Comparison of ENCODE assay signal across 33 cellular contexts in the genomic region with DNA sequence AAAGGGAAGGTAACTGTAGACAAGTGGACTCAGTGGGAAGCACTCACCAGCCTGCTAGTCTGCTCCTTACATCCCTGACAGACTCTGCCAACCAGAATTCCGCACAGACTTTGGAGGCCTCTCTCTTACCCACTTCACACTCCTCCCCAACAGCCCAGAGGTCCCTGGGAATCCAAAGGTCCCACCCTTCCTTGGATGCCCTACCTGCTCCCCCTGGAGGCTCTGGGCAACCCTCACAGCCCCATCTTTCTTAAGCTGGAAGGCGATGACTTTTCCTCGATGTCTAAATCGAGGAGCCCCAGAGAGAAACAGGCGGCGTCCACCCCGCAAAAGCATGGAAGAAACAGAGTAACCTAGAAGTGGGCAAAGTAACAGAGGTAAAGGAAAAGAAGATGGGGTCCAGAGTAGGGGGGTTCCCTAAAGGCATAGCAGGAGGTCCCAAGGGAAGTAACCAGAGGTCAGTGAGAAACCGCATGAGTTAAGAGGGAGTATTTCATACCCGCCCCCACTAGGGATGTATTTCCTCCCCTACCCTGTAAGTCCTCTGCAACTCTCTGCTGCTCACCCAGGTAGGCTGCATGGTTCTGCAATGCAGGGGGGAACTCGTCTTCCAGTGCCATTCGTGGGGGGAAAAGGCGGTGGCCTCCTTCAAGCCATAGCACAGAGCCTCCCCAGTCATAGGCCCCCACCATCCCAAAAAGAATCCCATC. TPM values are rescaled to one million over a fixed set of nuclear protein-coding genes. Genes with fewer than 3 reads are reported as not detected.
DNase-seq lines count a peak whose midpoint lies in the region; ATAC-seq, FAIRE-seq and TF ChIP-seq lines count a peak whose summit lies in the region.
"Had no signal": no experiment of that assay in that cellular context is flagged by ENCODE, and none has a peak within 500 bp of the region (broad histone marks: within the 10 kb centered on the region; RNA-seq: fewer than 3 reads in every experiment).

No MANE protein-coding gene starts in this region.

- ATAC-seq in SK-N-SH treated with all-trans-retinoic acid at 6 μM for 48 hours (peak; percentile 54; the same call in 2 of the 3 replicates), GM18511 (IDR thresholded peaks at IDR 0.05; ENCODE audit: unreplicated experiment) (no peak), HG02678 (IDR thresholded peaks at IDR 0.05; ENCODE audit: unreplicated experiment) (no peak)
- ATAC-seq: effector memory CD8-positive, alpha-beta T cell; heart right ventricle; left ventricle myocardium superior; stimulated activated naive B cell treated with anti-CD40 and anti-IgM and Interleukin-4, amounts not matched to agents 10 μg/mL and 1 μg/mL and 100 μg/mL, for 72 hours had no signal

- no peaks in the 10 kb centered on the region for H4K20me1 ChIP-seq in SK-N-SH (ENCODE audit: insufficient read depth)

- H2AFZ ChIP-seq in SK-N-SH (ENCODE audit: low read depth) = no peak overlapping the region

- H3K27me3 ChIP-seq in SK-N-SH (ENCODE audit: insufficient read depth) = no peaks in the 10 kb centered on the region
- no peaks in the 10 kb centered on the region for H3K27me3 ChIP-seq in WERI-Rb-1 (ENCODE audit: insufficient read depth, low read depth, severe bottlenecking)
- H3K27me3 ChIP-seq: heart right ventricle, neutrophil, Peyer's patch had no signal

- no peaks in the 10 kb centered on the region for H3K9me3 ChIP-seq in SK-N-SH
- no peaks in the 10 kb centered on the region for H3K9me3 ChIP-seq in WERI-Rb-1 (ENCODE audit: severe bottlenecking)
- H3K9me3 ChIP-seq: heart right ventricle, neutrophil, Peyer's patch, prostate gland had no signal

- no peak overlapping the region for H3K4me3 ChIP-seq in SK-N-SH (ENCODE audit: low read depth in 2 of 2, low read length in 1 of 2)
- no peak overlapping the region for H3K4me3 ChIP-seq in WERI-Rb-1 (ENCODE audit: low read depth, low read length)
- no peak overlapping the region for H3K4me3 ChIP-seq in epithelial cell of proximal tubule (ENCODE audit: low read depth, low read length)
- H3K4me3 ChIP-seq: heart right ventricle, Peyer's patch, prostate gland had no signal

- H3K36me3 ChIP-seq in SK-N-SH (replicated peaks in 1 of 2; ENCODE audit: control insufficient read depth in 1 of 2, insufficient read depth in 2 of 2, low read length in 1 of 2) = no peaks in the 10 kb centered on the region
- no peaks in the 10 kb centered on the region for H3K36me3 ChIP-seq in WERI-Rb-1
- H3K36me3 ChIP-seq: neutrophil, Peyer's patch, prostate gland had no signal

- 94% methylated on average over 12 of the region's 12 CpGs for WGBS in SK-N-SH (ENCODE audit: low lambda C conversion rate)

- H3K79me2 ChIP-seq in SK-N-SH (ENCODE audit: insufficient read depth) = no peaks in the 10 kb centered on the region

- no peak for TF ChIP-seq RAD21 in SK-N-SH (IDR thresholded peaks at IDR 0.05; ENCODE audit: low read length)

- CTCF ChIA-PET in SK-N-SH (lab: Yijun Ruan, JAX) = interaction anchor here (1.0 to 1.6 kb wide), 2 partner anchors 8 to 10 kb away, joined by 4 to 11 read pairs; a partner anchor contains a TSS

- H3K4me1 ChIP-seq in SK-N-SH (ENCODE audit: control insufficient read depth in 1 of 2, insufficient read depth in 2 of 2, low read depth in 1 of 2, low read length in 1 of 2) = no peaks in the 10 kb centered on the region
- H3K4me1 ChIP-seq: heart right ventricle, Peyer's patch, prostate gland had no signal

- no peak; the same call in 1 of the 2 replicates for TF ChIP-seq CTCF in SK-N-SH (IDR thresholded peaks at IDR 0.05)
- TF ChIP-seq CTCF in WERI-Rb-1 (IDR thresholded peaks at IDR 0.05; ENCODE audit: low read depth, low read length) = peak; percentile 32; the same call in 1 of the 2 replicates
- TF ChIP-seq CTCF in epithelial cell of proximal tubule (conservative IDR thresholded peaks at IDR 0.05; ENCODE audit: low read depth, low read length) = peak; percentile 16

- POLR2A ChIA-PET in SK-N-SH (lab: Yijun Ruan, JAX) = no interaction called here

- DNase-seq in SK-N-SH = no peak
- DNase-seq in WERI-Rb-1 = no peak
- DNase-seq in epithelial cell of proximal tubule (ENCODE audit: low read depth) = no peak
- DNase-seq in ureter (ENCODE audit: low spot score) = peak; percentile 17
- DNase-seq in frontal cortex (ENCODE audit: low spot score in 2 of 2) = no peak
- DNase-seq: 8988T; activated B cell treated with CpG ODN at 0.5 μM for 24 hours; activated CD4-positive, alpha-beta T cell treated with anti-CD3 and anti-CD28 coated beads, Interleukin-2, amount 10 ng/mL, durations not matched to agents 7 days and 5 days; activated effector memory CD4-positive, alpha-beta T cell treated with anti-CD3 and anti-CD28 coated beads, Interleukin-2, amount 50 U/mL, for 16 hours; activated naive CD8-positive, alpha-beta T cell treated with anti-CD3 and anti-CD28 coated beads, Interleukin-2, amount 10 ng/mL, durations not matched to agents 7 days and 5 days; activated T-cell treated with anti-CD3 and anti-CD28 coated beads, Interleukin-2, amount 50 U/mL, for 1 hour; aorta; central memory CD4-positive, alpha-beta T cell; cortex of kidney; DND-41; effector memory CD8-positive, alpha-beta T cell; GF-D8; heart right ventricle; kidney; left ventricle myocardium superior; NCI-H1417 treated with DMSO at 0.1 percent for 48 hours; NCI-H2081; NCI-H526 treated with DMSO at 0.1 percent for 48 hours; Peyer's patch; SIG-M5; stimulated activated CD4-positive, alpha-beta T cell treated with anti-CD3 and anti-CD28 coated beads, Interleukin-15, amount 100 ng/mL, for 24 hours; stimulated activated naive B cell treated with anti-CD40 and anti-IgM and Interleukin-4, amounts not matched to agents 10 μg/mL and 1 μg/mL and 100 μg/mL, for 72 hours had no signal

- no peak overlapping the region for H3K9ac ChIP-seq in SK-N-SH

- no peak for FAIRE-seq in frontal cortex (lab: Jason Lieb, UNC)
- FAIRE-seq: kidney had no signal

- TF ChIP-seq EP300 in SK-N-SH (IDR thresholded peaks at IDR 0.05; ENCODE audit: borderline replicate concordance in 1 of 2, low read depth in 1 of 2, low read length in 1 of 2) = no peak

- no peak overlapping the region for H3K27ac ChIP-seq in SK-N-SH (ENCODE audit: low read depth in 2 of 2, low read length in 1 of 2)
- no peak overlapping the region for H3K27ac ChIP-seq in WERI-Rb-1
- H3K27ac ChIP-seq: heart right ventricle, HL-60, neutrophil, Peyer's patch, prostate gland had no signal

- no peaks in the 10 kb centered on the region for H3F3A ChIP-seq in SK-N-SH (replicated peaks; ENCODE audit: insufficient read depth)

- H3K4me2 ChIP-seq in SK-N-SH = no peak overlapping the region

- H3K9me2 ChIP-seq in SK-N-SH = no peaks in the 10 kb centered on the region

TF ChIP-seq in SK-N-SH treated with all-trans-retinoic acid at 6 μM for 48 hours, 23 proteins besides CTCF, POLR2A, EP300 and RAD21:
- no peak for TF ChIP-seq ZNF565 (CRISPR knock-in tag; conservative IDR thresholded peaks at IDR 0.05; ENCODE audit: low read depth)
- no peak for TF ChIP-seq ZNF70 (CRISPR knock-in tag; IDR thresholded peaks at IDR 0.05)
TF ChIP-seq in SK-N-SH treated with all-trans-retinoic acid at 6 μM for 48 hours: peak in this region for 0.

TF ChIP-seq in SK-N-SH, 30 proteins besides CTCF, POLR2A, EP300 and RAD21 (continues in another document):
- TF ChIP-seq, protein P1, sequence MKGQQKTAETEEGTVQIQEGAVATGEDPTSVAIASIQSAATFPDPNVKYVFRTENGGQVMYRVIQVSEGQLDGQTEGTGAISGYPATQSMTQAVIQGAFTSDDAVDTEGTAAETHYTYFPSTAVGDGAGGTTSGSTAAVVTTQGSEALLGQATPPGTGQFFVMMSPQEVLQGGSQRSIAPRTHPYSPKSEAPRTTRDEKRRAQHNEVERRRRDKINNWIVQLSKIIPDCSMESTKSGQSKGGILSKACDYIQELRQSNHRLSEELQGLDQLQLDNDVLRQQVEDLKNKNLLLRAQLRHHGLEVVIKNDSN (IDR thresholded peaks at IDR 0.05; ENCODE audit: borderline replicate concordance, low read depth) = no peak
- TF ChIP-seq NRF1 (IDR thresholded peaks at IDR 0.05; ENCODE audit: low read depth, low read length) = no peak
- no peak for TF ChIP-seq FOXJ3 (CRISPR knock-in tag; IDR thresholded peaks at IDR 0.05)
- TF ChIP-seq MXI1 (IDR thresholded peaks at IDR 0.05; ENCODE audit: low read depth, low read length) = no peak
- no peak for TF ChIP-seq GABPA (IDR thresholded peaks at IDR 0.05; ENCODE audit: low read depth)

RNA-seq across cellular contexts. Expression of a gene that starts 8.4 kb away (rescaled TPM):
- 2.1 and 2.6 TPM in 2 replicates for polyA plus RNA-seq in SK-N-SH (2012; rRNA removed)
- 0.70 and 1.0 TPM in 2 replicates for polyA plus RNA-seq in SK-N-SH (2012; cell fraction: cytosol; rRNA removed)
- 12.8 and 13.2 TPM in 2 replicates for polyA plus RNA-seq in SK-N-SH (2012; cell fraction: nucleus; rRNA removed)
- total RNA-seq in epithelial cell of proximal tubule (0.14 and 0.17 TPM in 2 replicates), ureter (19.2 TPM), frontal cortex (0.82 TPM)

RNA-seq across cellular contexts. Expression of a gene that starts 15.8 kb away (rescaled TPM):
- 0.05 and 0.08 TPM in 2 replicates for polyA plus RNA-seq in SK-N-SH (2012; rRNA removed)
- 0.05 and 0.07 TPM in 2 replicates for polyA plus RNA-seq in SK-N-SH (2012; cell fraction: cytosol; rRNA removed)
- 0.10 and 0.11 TPM in 2 replicates for polyA plus RNA-seq in SK-N-SH (2012; cell fraction: nucleus; rRNA removed)
- 0.36 and 1.6 TPM in 2 replicates for total RNA-seq in epithelial cell of proximal tubule
- 4.2 TPM for total RNA-seq in ureter
- 0.82 TPM for total RNA-seq in frontal cortex
- total RNA-seq: activated B cell treated with CpG ODN at 0.5 μM for 24 hours had no signal

RNA-seq across cellular contexts. Expression of a gene that starts 17.1 kb away (rescaled TPM):
- 26.1 and 34.5 TPM in 2 replicates for polyA plus RNA-seq in SK-N-SH (2012; rRNA removed)
- 31.8 and 32.7 TPM in 2 replicates for polyA plus RNA-seq in SK-N-SH (2012; cell fraction: cytosol; rRNA removed)
- 17.8 and 27.8 TPM in 2 replicates for polyA plus RNA-seq in SK-N-SH (2012; cell fraction: nucleus; rRNA removed)
- 19.8 and 24.7 TPM in 2 replicates for total RNA-seq in epithelial cell of proximal tubule
- total RNA-seq in ureter = 44.2 TPM
- 35.5 TPM for total RNA-seq in frontal cortex

RNA-seq across cellular contexts. Expression of a gene that starts 25.8 kb away (rescaled TPM):
- 236 TPM in 2 replicates for polyA plus RNA-seq in SK-N-SH (2012; rRNA removed)
- polyA plus RNA-seq in SK-N-SH (2012; cell fraction: cytosol; rRNA removed) = 306 and 395 TPM in 2 replicates
- 80.7 and 82.7 TPM in 2 replicates for polyA plus RNA-seq in SK-N-SH (2012; cell fraction: nucleus; rRNA removed)
- 228 and 360 TPM in 2 replicates for total RNA-seq in epithelial cell of proximal tubule
- total RNA-seq in ureter = 141 TPM
- total RNA-seq in frontal cortex = 81.1 TPM

RNA-seq across cellular contexts. Expression of a gene that starts 42.6 kb away (rescaled TPM):
- polyA plus RNA-seq in SK-N-SH (2012; rRNA removed) = 35.5 and 39.1 TPM in 2 replicates
- 16.1 and 18.8 TPM in 2 replicates for polyA plus RNA-seq in SK-N-SH (2012; cell fraction: cytosol; rRNA removed)
- polyA plus RNA-seq in SK-N-SH (2012; cell fraction: nucleus; rRNA removed) = 157 and 192 TPM in 2 replicates
- total RNA-seq in epithelial cell of proximal tubule (17.8 and 27.8 TPM in 2 replicates), ureter (70.4 TPM), frontal cortex (6.1 TPM)

Comparison
In these comparisons a context has a peak if more than half of its experiments do, and no peak if none do; other contexts are left out.
1. RNA of a gene that starts 8.4 kb away (total RNA-seq): 19.2 TPM in ureter (single experiment); 0.82 TPM in frontal cortex (single experiment) and 0.14 to 0.17 TPM in epithelial cell of proximal tubule; every median in the first group is over 10 times any median in the second.